ENCODE assay signal across 1 cellular context in genomic region chr3:119550090-119550910, GRCh38.
TF ChIP-seq lines count a peak whose summit lies in the region.

No MANE protein-coding gene starts in this region.

TF ChIP-seq in HepG2, 621 proteins besides CTCF, POLR2A, EP300 and RAD21:
- TF ChIP-seq IRF1 (CRISPR knock-in tag; IDR thresholded peaks at IDR 0.05; ENCODE audit: low read depth) = no peak
- TF ChIP-seq ZBTB2 (CRISPR knock-in tag; IDR thresholded peaks at IDR 0.05; ENCODE audit: low read depth) = no peak
- TF ChIP-seq, protein P1, sequence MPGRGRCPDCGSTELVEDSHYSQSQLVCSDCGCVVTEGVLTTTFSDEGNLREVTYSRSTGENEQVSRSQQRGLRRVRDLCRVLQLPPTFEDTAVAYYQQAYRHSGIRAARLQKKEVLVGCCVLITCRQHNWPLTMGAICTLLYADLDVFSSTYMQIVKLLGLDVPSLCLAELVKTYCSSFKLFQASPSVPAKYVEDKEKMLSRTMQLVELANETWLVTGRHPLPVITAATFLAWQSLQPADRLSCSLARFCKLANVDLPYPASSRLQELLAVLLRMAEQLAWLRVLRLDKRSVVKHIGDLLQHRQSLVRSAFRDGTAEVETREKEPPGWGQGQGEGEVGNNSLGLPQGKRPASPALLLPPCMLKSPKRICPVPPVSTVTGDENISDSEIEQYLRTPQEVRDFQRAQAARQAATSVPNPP (CRISPR knock-in tag; IDR thresholded peaks at IDR 0.05) = no peak
- TF ChIP-seq, protein P2, sequence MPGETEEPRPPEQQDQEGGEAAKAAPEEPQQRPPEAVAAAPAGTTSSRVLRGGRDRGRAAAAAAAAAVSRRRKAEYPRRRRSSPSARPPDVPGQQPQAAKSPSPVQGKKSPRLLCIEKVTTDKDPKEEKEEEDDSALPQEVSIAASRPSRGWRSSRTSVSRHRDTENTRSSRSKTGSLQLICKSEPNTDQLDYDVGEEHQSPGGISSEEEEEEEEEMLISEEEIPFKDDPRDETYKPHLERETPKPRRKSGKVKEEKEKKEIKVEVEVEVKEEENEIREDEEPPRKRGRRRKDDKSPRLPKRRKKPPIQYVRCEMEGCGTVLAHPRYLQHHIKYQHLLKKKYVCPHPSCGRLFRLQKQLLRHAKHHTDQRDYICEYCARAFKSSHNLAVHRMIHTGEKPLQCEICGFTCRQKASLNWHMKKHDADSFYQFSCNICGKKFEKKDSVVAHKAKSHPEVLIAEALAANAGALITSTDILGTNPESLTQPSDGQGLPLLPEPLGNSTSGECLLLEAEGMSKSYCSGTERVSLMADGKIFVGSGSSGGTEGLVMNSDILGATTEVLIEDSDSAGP (CRISPR knock-in tag; IDR thresholded peaks at IDR 0.05; ENCODE audit: borderline replicate concordance) = no peak
- no peak for TF ChIP-seq ZNF333 (CRISPR knock-in tag; IDR thresholded peaks at IDR 0.05; ENCODE audit: borderline replicate concordance)
- no peak for TF ChIP-seq ZSCAN5A (CRISPR knock-in tag; IDR thresholded peaks at IDR 0.05; ENCODE audit: borderline replicate concordance)
- TF ChIP-seq ZNF513 (CRISPR knock-in tag; conservative IDR thresholded peaks at IDR 0.05) = no peak
- no peak for TF ChIP-seq IKZF4 (CRISPR knock-in tag; IDR thresholded peaks at IDR 0.05; ENCODE audit: borderline replicate concordance, low read depth, not compliant biosample characterization)
- TF ChIP-seq CBFB (CRISPR knock-in tag; IDR thresholded peaks at IDR 0.05) = no peak
- TF ChIP-seq CSRNP1 (CRISPR knock-in tag; IDR thresholded peaks at IDR 0.05) = no peak
- no peak for TF ChIP-seq ZNF720 (CRISPR knock-in tag; IDR thresholded peaks at IDR 0.05)
- no peak for TF ChIP-seq RERE (CRISPR knock-in tag; IDR thresholded peaks at IDR 0.05; ENCODE audit: low read depth)
- no peak for TF ChIP-seq GLI4 (CRISPR knock-in tag; IDR thresholded peaks at IDR 0.05; ENCODE audit: borderline replicate concordance)
- TF ChIP-seq ZNF264 (CRISPR knock-in tag; IDR thresholded peaks at IDR 0.05) = no peak
